In genomic region chr15:40253179-40253790, GRCh38 we compare ENCODE assay signal across 2 cellular contexts.
TF ChIP-seq lines count a peak whose summit lies in the region.

No MANE protein-coding gene starts in this region.

TF ChIP-seq in endothelial cell of umbilical vein, 7 proteins besides CTCF, POLR2A, EP300 and RAD21 (continued from another document):
- no peak for TF ChIP-seq JUN (IDR thresholded peaks at IDR 0.05; ENCODE audit: borderline replicate concordance, insufficient read depth, insufficient read length, low read depth)
- TF ChIP-seq FOS (IDR thresholded peaks at IDR 0.05; ENCODE audit: borderline replicate concordance, insufficient read depth, low read length): no peak
- no peak for TF ChIP-seq MYC (IDR thresholded peaks at IDR 0.05; ENCODE audit: low read depth, low read length)

TF ChIP-seq in neural cell, 6 proteins besides CTCF, POLR2A, EP300 and RAD21 (continued from another document):
- TF ChIP-seq, protein P1, sequence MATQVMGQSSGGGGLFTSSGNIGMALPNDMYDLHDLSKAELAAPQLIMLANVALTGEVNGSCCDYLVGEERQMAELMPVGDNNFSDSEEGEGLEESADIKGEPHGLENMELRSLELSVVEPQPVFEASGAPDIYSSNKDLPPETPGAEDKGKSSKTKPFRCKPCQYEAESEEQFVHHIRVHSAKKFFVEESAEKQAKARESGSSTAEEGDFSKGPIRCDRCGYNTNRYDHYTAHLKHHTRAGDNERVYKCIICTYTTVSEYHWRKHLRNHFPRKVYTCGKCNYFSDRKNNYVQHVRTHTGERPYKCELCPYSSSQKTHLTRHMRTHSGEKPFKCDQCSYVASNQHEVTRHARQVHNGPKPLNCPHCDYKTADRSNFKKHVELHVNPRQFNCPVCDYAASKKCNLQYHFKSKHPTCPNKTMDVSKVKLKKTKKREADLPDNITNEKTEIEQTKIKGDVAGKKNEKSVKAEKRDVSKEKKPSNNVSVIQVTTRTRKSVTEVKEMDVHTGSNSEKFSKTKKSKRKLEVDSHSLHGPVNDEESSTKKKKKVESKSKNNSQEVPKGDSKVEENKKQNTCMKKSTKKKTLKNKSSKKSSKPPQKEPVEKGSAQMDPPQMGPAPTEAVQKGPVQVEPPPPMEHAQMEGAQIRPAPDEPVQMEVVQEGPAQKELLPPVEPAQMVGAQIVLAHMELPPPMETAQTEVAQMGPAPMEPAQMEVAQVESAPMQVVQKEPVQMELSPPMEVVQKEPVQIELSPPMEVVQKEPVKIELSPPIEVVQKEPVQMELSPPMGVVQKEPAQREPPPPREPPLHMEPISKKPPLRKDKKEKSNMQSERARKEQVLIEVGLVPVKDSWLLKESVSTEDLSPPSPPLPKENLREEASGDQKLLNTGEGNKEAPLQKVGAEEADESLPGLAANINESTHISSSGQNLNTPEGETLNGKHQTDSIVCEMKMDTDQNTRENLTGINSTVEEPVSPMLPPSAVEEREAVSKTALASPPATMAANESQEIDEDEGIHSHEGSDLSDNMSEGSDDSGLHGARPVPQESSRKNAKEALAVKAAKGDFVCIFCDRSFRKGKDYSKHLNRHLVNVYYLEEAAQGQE (IDR thresholded peaks at IDR 0.05; ENCODE audit: borderline replicate concordance): no peak
- TF ChIP-seq TAF1 (IDR thresholded peaks at IDR 0.05; ENCODE audit: low read depth) (no peak), POLR2AphosphoS5 (IDR thresholded peaks at IDR 0.05) (no peak), EZH2 (IDR thresholded peaks at IDR 0.05; ENCODE audit: borderline replicate concordance, insufficient read depth, low read length, poor library complexity, severe bottlenecking) (no peak), SMC3 (conservative IDR thresholded peaks at IDR 0.05; ENCODE audit: poor library complexity) (no peak)
